8 cellular contexts compared by ENCODE assay signal in the genomic region with DNA sequence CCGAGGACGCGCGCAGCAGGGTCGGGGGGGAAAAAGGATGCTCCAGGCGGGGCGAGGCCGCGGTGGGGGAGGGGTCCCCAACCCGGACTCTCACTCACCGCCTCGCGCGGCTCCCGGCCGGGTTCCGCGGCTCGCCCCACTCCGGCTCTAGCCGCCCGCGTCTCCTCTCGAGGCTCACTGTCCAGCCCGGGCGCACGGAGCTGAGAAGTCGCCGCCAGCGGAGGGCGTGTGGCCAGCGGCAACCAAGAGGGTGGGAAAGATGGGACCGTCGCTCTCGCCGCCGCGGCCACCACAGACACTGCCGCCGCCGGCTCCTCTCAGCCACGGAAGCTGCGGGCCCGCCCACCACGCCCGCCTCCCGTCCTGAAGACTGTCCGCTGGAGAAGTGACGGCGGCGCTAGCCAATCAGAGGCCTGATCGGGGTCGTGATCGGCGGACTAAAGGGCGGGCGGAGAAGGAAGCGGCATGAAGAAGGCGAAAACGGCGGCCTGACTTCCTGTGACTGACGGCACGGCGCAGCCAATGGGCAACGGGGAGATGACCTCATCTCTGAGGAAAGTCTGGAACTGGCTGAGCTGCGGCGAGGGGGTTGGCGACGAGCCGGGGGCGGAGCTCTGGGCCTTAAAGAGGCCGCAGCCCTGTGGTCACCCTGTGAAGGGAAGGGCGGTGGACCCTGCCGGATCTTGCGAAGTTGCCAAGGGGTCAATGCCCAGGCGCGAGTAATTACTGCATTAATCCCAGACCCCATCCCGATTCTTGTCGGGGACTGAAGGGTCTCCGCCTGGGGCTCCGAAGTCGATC.
A peak's percentile ranks its signal among the peaks of the same experiment; 100 is the strongest.
DNase-seq lines count a peak whose midpoint lies in the region; ATAC-seq and TF ChIP-seq lines count a peak whose summit lies in the region.

A gene (minus strand): TSS at position 340 of the 801 bp plus-strand sequence.

- peaks cover 45% of the 10 kb centered on the region for H3K4me1 Mint-ChIP-seq in activated naive CD4-positive, alpha-beta T cell treated with anti-CD3 and anti-CD28 coated beads, Interleukin-2, amount 50 U/mL, for 24 hours

- H3K27me3 Mint-ChIP-seq in activated naive CD4-positive, alpha-beta T cell treated with anti-CD3 and anti-CD28 coated beads, Interleukin-2, amount 50 U/mL, for 24 hours: no peaks in the 10 kb centered on the region

- DNase-seq in GM06990 (ENCODE audit: extremely low read depth, insufficient read length): peak; percentile 99
- DNase-seq in NCI-H1092 (lab: John Stamatoyannopoulos, UW): peak; percentile 99
- DNase-seq in germinal center (ENCODE audit: low spot score): peak; percentile 95
- DNase-seq in non-pigmented ciliary epithelial cell (ENCODE audit: low read depth): peak; percentile 98
- DNase-seq in superior temporal gyrus (ENCODE audit: extremely low spot score): peak; percentile 100

- peaks cover 2% of the 10 kb centered on the region for H3K36me3 Mint-ChIP-seq in activated naive CD4-positive, alpha-beta T cell treated with anti-CD3 and anti-CD28 coated beads, Interleukin-2, amount 50 U/mL, for 24 hours

- no peak for TF ChIP-seq CTCF in GM06990 (IDR thresholded peaks at IDR 0.05; ENCODE audit: insufficient read depth, low read length, poor library complexity, severe bottlenecking)

- H3K36me3 ChIP-seq in GM06990 (ENCODE audit: control insufficient read depth, insufficient read depth, low read length): no peaks in the 10 kb centered on the region

- H3K9me3 Mint-ChIP-seq in activated naive CD4-positive, alpha-beta T cell treated with anti-CD3 and anti-CD28 coated beads, Interleukin-2, amount 50 U/mL, for 24 hours: no peaks in the 10 kb centered on the region

- peak; percentile 87 for ATAC-seq in HG02588 (IDR thresholded peaks at IDR 0.05; ENCODE audit: unreplicated experiment)
- ATAC-seq in SK-N-SH treated with all-trans-retinoic acid at 6 μM for 48 hours: peak; percentile 95

- H3K27ac Mint-ChIP-seq in activated naive CD4-positive, alpha-beta T cell treated with anti-CD3 and anti-CD28 coated beads, Interleukin-2, amount 50 U/mL, for 24 hours: peak within 1 kb of the TSS; percentile 95

- H3K4me3 ChIP-seq in GM06990 (replicated peaks; ENCODE audit: low read depth, low read length): peak within 1 kb of the TSS; percentile 87

- no peaks in the 10 kb centered on the region for H3K27me3 ChIP-seq in GM06990 (replicated peaks; ENCODE audit: control insufficient read depth, insufficient read depth, low read length)

- H3K4me3 Mint-ChIP-seq in activated naive CD4-positive, alpha-beta T cell treated with anti-CD3 and anti-CD28 coated beads, Interleukin-2, amount 50 U/mL, for 24 hours: peak within 1 kb of the TSS; percentile 96

TF ChIP-seq in SK-N-SH treated with all-trans-retinoic acid at 6 μM for 48 hours, 23 proteins besides CTCF, POLR2A, EP300 and RAD21:
- TF ChIP-seq, protein P1, sequence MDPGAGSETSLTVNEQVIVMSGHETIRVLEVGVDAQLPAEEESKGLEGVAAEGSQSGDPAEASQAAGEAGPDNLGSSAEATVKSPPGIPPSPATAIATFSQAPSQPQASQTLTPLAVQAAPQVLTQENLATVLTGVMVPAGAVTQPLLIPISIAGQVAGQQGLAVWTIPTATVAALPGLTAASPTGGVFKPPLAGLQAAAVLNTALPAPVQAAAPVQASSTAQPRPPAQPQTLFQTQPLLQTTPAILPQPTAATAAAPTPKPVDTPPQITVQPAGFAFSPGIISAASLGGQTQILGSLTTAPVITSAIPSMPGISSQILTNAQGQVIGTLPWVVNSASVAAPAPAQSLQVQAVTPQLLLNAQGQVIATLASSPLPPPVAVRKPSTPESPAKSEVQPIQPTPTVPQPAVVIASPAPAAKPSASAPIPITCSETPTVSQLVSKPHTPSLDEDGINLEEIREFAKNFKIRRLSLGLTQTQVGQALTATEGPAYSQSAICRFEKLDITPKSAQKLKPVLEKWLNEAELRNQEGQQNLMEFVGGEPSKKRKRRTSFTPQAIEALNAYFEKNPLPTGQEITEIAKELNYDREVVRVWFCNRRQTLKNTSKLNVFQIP (CRISPR knock-in tag; IDR thresholded peaks at IDR 0.05; ENCODE audit: borderline replicate concordance, low read depth): no peak

Comparison
In these comparisons a context has a peak if more than half of its experiments do, and no peak if none do; other contexts are left out.
1. Peak in every context shown above with its lines: DNase-seq, ATAC-seq and H3K4me3 ChIP-seq.